15 cellular contexts compared by ENCODE assay signal in the genomic region with DNA sequence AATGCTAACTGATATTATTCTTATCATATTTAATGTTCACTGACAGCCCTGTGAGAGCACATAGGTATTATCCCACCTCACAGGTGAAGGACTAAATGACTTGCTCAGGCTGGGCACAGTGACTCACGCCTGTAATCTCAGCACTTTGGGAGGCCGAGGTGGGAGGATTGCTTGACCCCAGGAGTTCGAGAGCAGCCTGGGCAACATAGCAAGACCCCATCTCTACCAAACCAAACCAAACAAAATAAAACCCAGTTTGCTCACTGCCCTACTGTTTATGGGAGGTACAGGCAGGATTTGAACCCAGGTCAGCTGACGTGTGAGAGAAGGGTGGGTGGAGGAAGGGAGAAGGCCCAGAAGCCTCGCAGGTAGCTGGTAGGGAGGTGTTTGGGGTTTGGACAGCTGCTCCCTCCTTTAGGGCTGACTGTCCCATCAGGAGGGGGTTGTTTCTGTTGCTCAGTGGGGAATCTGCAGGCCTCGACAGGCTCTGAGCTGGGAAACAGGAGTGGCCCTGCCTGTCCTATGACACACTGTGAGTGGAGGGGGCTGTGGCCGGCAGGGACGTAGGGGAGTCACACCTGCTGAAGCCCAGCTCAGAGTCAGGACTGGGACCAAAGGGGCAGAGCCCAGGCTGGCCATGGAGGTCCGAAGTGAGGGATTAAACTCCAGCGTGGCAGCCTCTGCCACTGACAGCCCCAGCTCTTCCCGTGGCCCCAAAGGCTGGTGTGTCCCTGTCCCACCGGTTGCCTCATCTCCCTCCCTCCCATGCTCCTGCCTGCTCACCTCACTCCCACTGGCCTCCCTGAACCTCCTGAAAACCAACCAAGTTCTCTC. TPM values are rescaled to one million over a fixed set of nuclear protein-coding genes. Genes with fewer than 3 reads are reported as not detected.
DNase-seq lines count a peak whose midpoint lies in the region; ATAC-seq and TF ChIP-seq lines count a peak whose summit lies in the region.
"Had no signal": no experiment of that assay in that cellular context is flagged by ENCODE, and none has a peak within 500 bp of the region (broad histone marks: within the 10 kb centered on the region; RNA-seq: fewer than 3 reads in every experiment).

No MANE protein-coding gene starts in this region.

- H3K9me3 ChIP-seq in CD4-positive, CD25-positive, alpha-beta regulatory T cell (ENCODE audit: control insufficient read depth in 2 of 2, low read length in 2 of 2) = no peaks in the 10 kb centered on the region

- no peak for TF ChIP-seq CTCF in type B pancreatic cell (conservative IDR thresholded peaks at IDR 0.05)

- no peak for ATAC-seq in CD4-positive, CD25-positive, alpha-beta regulatory T cell (ENCODE audit: low read depth in 2 of 2)
- no peak for ATAC-seq in natural killer cell treated with Interleukin-12 subunit alpha and Interleukin-12 subunit beta and Interleukin-15 and Interleukin-18, amount 100 ng/mL, for 72 hours
- ATAC-seq: activated T-cell treated with anti-CD3 and anti-CD28 coated beads, Interleukin-2, amount 50 U/mL, for 72 hours; right cardiac atrium had no signal

- H3K36me3 ChIP-seq in CD4-positive, CD25-positive, alpha-beta regulatory T cell (ENCODE audit: control insufficient read depth, insufficient read depth, low read length) = no peaks in the 10 kb centered on the region

- peaks cover 0 to 2% (median 0%) of the 10 kb centered on the region in 7 donors for H3K9me3 Mint-ChIP-seq in CD4-positive, CD25-positive, alpha-beta regulatory T cell
- H3K9me3 Mint-ChIP-seq in IgD-negative memory B cell (no peaks in the 10 kb centered on the region), type B pancreatic cell (no peaks in the 10 kb centered on the region)
- H3K9me3 Mint-ChIP-seq in dendritic cell treated with granulocyte-macrophage colony-stimulating factor and Interleukin-4, amounts not matched to agents 40 ng/mL and 50 ng/mL, for 4 days = no peaks in the 10 kb centered on the region
- no peaks in the 10 kb centered on the region for H3K9me3 Mint-ChIP-seq in natural killer cell treated with Interleukin-12 subunit alpha and Interleukin-12 subunit beta and Interleukin-15 and Interleukin-18, amount 100 ng/mL, for 72 hours
- H3K9me3 Mint-ChIP-seq: activated T-cell treated with anti-CD3 and anti-CD28 coated beads, Interleukin-2, amount 50 U/mL, for 72 hours had no signal

- no peak for DNase-seq in CD4-positive, CD25-positive, alpha-beta regulatory T cell
- DNase-seq in natural killer cell treated with Interleukin-12 subunit alpha and Interleukin-12 subunit beta and Interleukin-15 and Interleukin-18, amount 100 ng/mL, for 72 hours (ENCODE audit: low spot score) = no peak
- DNase-seq in type B pancreatic cell (ENCODE audit: extremely low spot score, unreplicated experiment) (no peak), NOMO-1 treated with dmso at 0.1 percent for 144 hours (lab: John Stamatoyannopoulos, UW; ENCODE audit: unreplicated experiment) (no peak), islet precursor cell (no peak)
- DNase-seq: activated T-cell treated with anti-CD3 and anti-CD28 coated beads, Interleukin-2, amount 50 U/mL, for 72 hours; amniotic stem cell; GDM1; MV-4-11; NCI-H1930; NCI-H510A; T-helper 9 cell had no signal

- intact Hi-C loops in dendritic cell treated with granulocyte-macrophage colony-stimulating factor and Interleukin-4, amounts not matched to agents 40 ng/mL and 50 ng/mL, for 4 days (cut with micrococcal nuclease) = no loop called here

- H3K27me3 Mint-ChIP-seq in CD4-positive, CD25-positive, alpha-beta regulatory T cell = peaks cover 9% of the 10 kb centered on the region
- H3K27me3 Mint-ChIP-seq in IgD-negative memory B cell (peaks cover 3% of the 10 kb centered on the region), type B pancreatic cell (peaks cover 7% of the 10 kb centered on the region)
- H3K27me3 Mint-ChIP-seq in dendritic cell treated with granulocyte-macrophage colony-stimulating factor and Interleukin-4, amounts not matched to agents 40 ng/mL and 50 ng/mL, for 4 days = no peaks in the 10 kb centered on the region
- no peaks in the 10 kb centered on the region for H3K27me3 Mint-ChIP-seq in natural killer cell treated with Interleukin-12 subunit alpha and Interleukin-12 subunit beta and Interleukin-15 and Interleukin-18, amount 100 ng/mL, for 72 hours

- no peak overlapping the region for H3K4me3 Mint-ChIP-seq in CD4-positive, CD25-positive, alpha-beta regulatory T cell
- H3K4me3 Mint-ChIP-seq in IgD-negative memory B cell = no peak overlapping the region
- H3K4me3 Mint-ChIP-seq in dendritic cell treated with granulocyte-macrophage colony-stimulating factor and Interleukin-4, amounts not matched to agents 40 ng/mL and 50 ng/mL, for 4 days = no peak overlapping the region
- peak overlapping the region; percentile 20 for H3K4me3 Mint-ChIP-seq in natural killer cell treated with Interleukin-12 subunit alpha and Interleukin-12 subunit beta and Interleukin-15 and Interleukin-18, amount 100 ng/mL, for 72 hours
- no peak overlapping the region for H3K4me3 Mint-ChIP-seq in type B pancreatic cell

- H3K4me3 ChIP-seq in CD4-positive, CD25-positive, alpha-beta regulatory T cell (ENCODE audit: low read depth, low read length) = no peak overlapping the region

- H3K36me3 Mint-ChIP-seq in CD4-positive, CD25-positive, alpha-beta regulatory T cell = no peaks in the 10 kb centered on the region
- H3K36me3 Mint-ChIP-seq in IgD-negative memory B cell (no peaks in the 10 kb centered on the region), type B pancreatic cell (no peaks in the 10 kb centered on the region)
- no peaks in the 10 kb centered on the region for H3K36me3 Mint-ChIP-seq in dendritic cell treated with granulocyte-macrophage colony-stimulating factor and Interleukin-4, amounts not matched to agents 40 ng/mL and 50 ng/mL, for 4 days (ENCODE audit: low read depth)
- H3K36me3 Mint-ChIP-seq in natural killer cell treated with Interleukin-12 subunit alpha and Interleukin-12 subunit beta and Interleukin-15 and Interleukin-18, amount 100 ng/mL, for 72 hours = no peaks in the 10 kb centered on the region

- peak overlapping the region in 2 of 3 donors; percentile 38 to 43 for H3K27ac Mint-ChIP-seq in CD4-positive, CD25-positive, alpha-beta regulatory T cell
- H3K27ac Mint-ChIP-seq in IgD-negative memory B cell (peak overlapping the region; percentile 21 to 98 (median 72)), type B pancreatic cell (no peak overlapping the region)
- H3K27ac Mint-ChIP-seq in dendritic cell treated with granulocyte-macrophage colony-stimulating factor and Interleukin-4, amounts not matched to agents 40 ng/mL and 50 ng/mL, for 4 days = peak overlapping the region; percentile 68
- peak overlapping the region; percentile 87 to 95 for H3K27ac Mint-ChIP-seq in natural killer cell treated with Interleukin-12 subunit alpha and Interleukin-12 subunit beta and Interleukin-15 and Interleukin-18, amount 100 ng/mL, for 72 hours

- H3K27me3 ChIP-seq in CD4-positive, CD25-positive, alpha-beta regulatory T cell (ENCODE audit: control insufficient read depth, insufficient read depth, low read length) = no peaks in the 10 kb centered on the region

- peaks cover 4% of the 10 kb centered on the region for H3K4me1 ChIP-seq in CD4-positive, CD25-positive, alpha-beta regulatory T cell (ENCODE audit: control insufficient read depth, insufficient read depth, low read length, poor library complexity, severe bottlenecking)

- H3K27ac ChIP-seq in CD4-positive, CD25-positive, alpha-beta regulatory T cell (ENCODE audit: insufficient read depth, low read length, poor library complexity, severe bottlenecking) = no peak overlapping the region

- H3K4me1 Mint-ChIP-seq in CD4-positive, CD25-positive, alpha-beta regulatory T cell = peaks cover 0 to 11% (median 5%) of the 10 kb centered on the region in 4 donors
- H3K4me1 Mint-ChIP-seq in IgD-negative memory B cell (peaks cover 23 to 29% (median 26%) of the 10 kb centered on the region in 3 donors), type B pancreatic cell (ENCODE audit: unreplicated experiment) (peaks cover 25% of the 10 kb centered on the region)
- peaks cover 45% of the 10 kb centered on the region for H3K4me1 Mint-ChIP-seq in dendritic cell treated with granulocyte-macrophage colony-stimulating factor and Interleukin-4, amounts not matched to agents 40 ng/mL and 50 ng/mL, for 4 days (ENCODE audit: low read depth)
- peaks cover 70 to 77% of the 10 kb centered on the region in 2 donors for H3K4me1 Mint-ChIP-seq in natural killer cell treated with Interleukin-12 subunit alpha and Interleukin-12 subunit beta and Interleukin-15 and Interleukin-18, amount 100 ng/mL, for 72 hours (ENCODE audit: low read depth in 2 of 2)

RNA-seq across cellular contexts. Expression of a gene that starts 25.3 kb away (rescaled TPM):
- 44.4 TPM for total RNA-seq in CD4-positive, CD25-positive, alpha-beta regulatory T cell
- 1 to 10 TPM in 1 of 4 donors, under 1 TPM in 3; 0.65 to 1.2 (median 0.71) TPM for polyA plus RNA-seq in CD4-positive, CD25-positive, alpha-beta regulatory T cell
- polyA plus RNA-seq in IgD-negative memory B cell = 11.1 TPM
- total RNA-seq in natural killer cell treated with Interleukin-12 subunit alpha and Interleukin-12 subunit beta and Interleukin-15 and Interleukin-18, amount 100 ng/mL, for 72 hours = 100 to 1,000 TPM; 579 to 941 TPM
- 13.6 and 40.5 TPM in 2 replicates for total RNA-seq in type B pancreatic cell (ENCODE audit: low replicate concordance)

Comparison
In these comparisons a context has a peak if more than half of its experiments do, and no peak if none do; other contexts are left out.
1. RNA of a gene that starts 25.3 kb away (total RNA-seq): 579 to 941 TPM in natural killer cell treated with Interleukin-12 subunit alpha and Interleukin-12 subunit beta and Interleukin-15 and Interleukin-18, amount 100 ng/mL, for 72 hours; 44.4 TPM in CD4-positive, CD25-positive, alpha-beta regulatory T cell (single experiment) and 13.6 to 40.5 TPM in type B pancreatic cell; every median in the first group is over 10 times any median in the second.